In the genomic region with DNA sequence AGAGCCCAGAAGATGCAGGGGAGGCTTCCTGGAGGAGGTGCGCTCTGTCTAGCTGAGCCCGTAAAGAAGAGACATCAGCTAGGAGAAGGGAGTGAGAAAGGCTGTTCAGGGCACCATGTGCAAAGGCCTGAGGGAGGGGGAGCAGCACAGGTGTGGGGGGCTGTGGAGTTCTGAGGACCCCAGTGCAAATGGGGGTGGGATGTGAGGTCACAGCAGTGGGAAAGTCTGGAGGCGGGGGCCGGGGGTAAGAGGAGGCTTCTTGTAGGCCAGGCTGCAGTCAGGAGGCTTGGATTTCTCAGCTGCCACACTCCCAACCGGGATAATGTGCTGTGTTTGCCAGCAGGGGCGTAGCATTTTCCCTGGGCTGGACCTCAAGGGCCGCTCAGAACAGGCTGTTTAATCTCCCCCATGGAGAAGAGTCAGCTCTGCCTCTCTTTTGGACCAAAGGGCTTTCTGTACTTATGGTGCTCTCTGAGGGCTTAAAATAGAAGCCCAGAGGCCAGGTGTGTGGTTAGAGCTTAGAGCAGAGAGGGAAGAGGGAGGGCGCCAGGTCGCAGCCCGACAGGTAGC, we compare ENCODE assay signal across 10 cellular contexts.
DNase-seq lines count a peak whose midpoint lies in the region; ATAC-seq and TF ChIP-seq lines count a peak whose summit lies in the region.
"Had no signal": no experiment of that assay in that cellular context is flagged by ENCODE, and none has a peak within 500 bp of the region (broad histone marks: within the 10 kb centered on the region; RNA-seq: fewer than 3 reads in every experiment).

No MANE protein-coding gene starts in this region.

- peak overlapping the region; percentile 76 for H3K27ac ChIP-seq in epithelial cell of prostate

- H3K27me3 Mint-ChIP-seq in nephron (ENCODE audit: low read depth): peaks cover 14% of the 10 kb centered on the region

- DNase-seq in AG20443 (ENCODE audit: low spot score): peak; percentile 71
- peak; percentile 62 for DNase-seq in NCI-H2029 treated with DMSO at 0.1 percent for 48 hours (lab: John Stamatoyannopoulos, UW)
- no peak for DNase-seq in epithelial cell of prostate (ENCODE audit: low read depth, low spot score)
- no peak for DNase-seq in T-helper 2 cell
- DNase-seq: activated T-cell treated with anti-CD3 and anti-CD28 coated beads, Interleukin-2, amount 50 U/mL, for 1 hour; stimulated activated naive CD4-positive, alpha-beta T cell had no signal

- peaks cover 45% of the 10 kb centered on the region for H3K4me1 Mint-ChIP-seq in nephron

- H3K27ac Mint-ChIP-seq in nephron: peak overlapping the region in 1 of 3 experiments; percentile 4

- ATAC-seq in GM21717 (IDR thresholded peaks at IDR 0.05; ENCODE audit: unreplicated experiment) (no peak), GM21528 (IDR thresholded peaks at IDR 0.05; ENCODE audit: low FRiP score, unreplicated experiment) (no peak), HG02970 (IDR thresholded peaks at IDR 0.05; ENCODE audit: low FRiP score, unreplicated experiment) (no peak)

- peak; percentile 26 to 48 (median 31) for TF ChIP-seq CTCF in nephron (IDR thresholded peaks at IDR 0.05; ENCODE audit: unreplicated experiment in 3 of 3)

- H3K36me3 Mint-ChIP-seq in nephron (ENCODE audit: low read depth): peaks cover 3% of the 10 kb centered on the region

- H3K4me3 Mint-ChIP-seq in nephron: no peak overlapping the region

- H3K9me3 Mint-ChIP-seq in nephron: no peaks in the 10 kb centered on the region

Comparison
In these comparisons a context has a peak if more than half of its experiments do, and no peak if none do; other contexts are left out.
1. DNase-seq: peak in AG20443 (single experiment) and NCI-H2029 treated with DMSO at 0.1 percent for 48 hours (single experiment); none in epithelial cell of prostate (single experiment) and T-helper 2 cell (0 of 5).